8 cellular contexts compared by ENCODE assay signal in genomic region chr1:154869351-154870116, GRCh38.
A peak's percentile ranks its signal among the peaks of the same experiment; 100 is the strongest.
DNase-seq lines count a peak whose midpoint lies in the region; ATAC-seq and TF ChIP-seq lines count a peak whose summit lies in the region.

No MANE protein-coding gene starts in this region.

- no peak overlapping the region for H3K27ac ChIP-seq in OCI-LY3 (ENCODE audit: low read length)

- TF ChIP-seq CTCF in GM12875 (IDR thresholded peaks at IDR 0.05; ENCODE audit: borderline replicate concordance, insufficient read depth, low read depth, low read length) = no peak
- no peak for TF ChIP-seq CTCF in OCI-LY3 (IDR thresholded peaks at IDR 0.05; ENCODE audit: low read depth, low read length)

- H3K36me3 ChIP-seq in OCI-LY3 (replicated peaks; ENCODE audit: low read depth, low read length) = no peaks in the 10 kb centered on the region

- peak overlapping the region; percentile 56 for H3K9ac ChIP-seq in OCI-LY3 (ENCODE audit: low read length)

- peak overlapping the region; percentile 95 for H3K4me2 ChIP-seq in OCI-LY3 (ENCODE audit: low read length)

- DNase-seq in fibroblast of the conjunctiva (ENCODE audit: low read depth) (peak; percentile 6), putamen (ENCODE audit: low spot score) (peak; percentile 64), AML-193 (lab: John Stamatoyannopoulos, UW) (no peak)
- no peak for DNase-seq in stimulated activated naive CD4-positive, alpha-beta T cell (lab: John Stamatoyannopoulos, UW)
- no peak for DNase-seq in activated naive CD4-positive, alpha-beta T cell treated with Interleukin-2 at 50 U/mL for 16 hours

- H3K27me3 ChIP-seq in OCI-LY3 (ENCODE audit: low read depth, low read length) = no peaks in the 10 kb centered on the region; the same call in 1 of the 2 replicates

- peaks cover 84% of the 10 kb centered on the region for H3K4me1 ChIP-seq in OCI-LY3 (ENCODE audit: low read length)

- no peaks in the 10 kb centered on the region for H3K9me3 ChIP-seq in OCI-LY3 (ENCODE audit: insufficient read depth, low read length)

- 0 out of 2 replicates have a peak, but pooled peaks cover 1% of the 10 kb centered on the region for H3K79me2 ChIP-seq in OCI-LY3 (ENCODE audit: low read length)

- no peak for ATAC-seq in GM21447 (IDR thresholded peaks at IDR 0.05; ENCODE audit: unreplicated experiment)

- no peaks in the 10 kb centered on the region for H4K20me1 ChIP-seq in OCI-LY3 (ENCODE audit: insufficient read depth, low read length)

- H3K4me3 ChIP-seq in GM12875 (ENCODE audit: low read depth, low read length) (peak overlapping the region; percentile 31), OCI-LY3 (ENCODE audit: low read length) (peak overlapping the region; percentile 83)

- H2AFZ ChIP-seq in OCI-LY3 (ENCODE audit: low read depth, low read length) = no peak overlapping the region

Comparison
In these comparisons a context has a peak if more than half of its experiments do, and no peak if none do; other contexts are left out.
1. DNase-seq: peak in fibroblast of the conjunctiva (single experiment) and putamen (single experiment); none in AML-193 (0 of 2), stimulated activated naive CD4-positive, alpha-beta T cell (0 of 6) and activated naive CD4-positive, alpha-beta T cell treated with Interleukin-2 at 50 U/mL for 16 hours (single experiment).